6 cellular contexts compared by ENCODE assay signal in the genomic region with DNA sequence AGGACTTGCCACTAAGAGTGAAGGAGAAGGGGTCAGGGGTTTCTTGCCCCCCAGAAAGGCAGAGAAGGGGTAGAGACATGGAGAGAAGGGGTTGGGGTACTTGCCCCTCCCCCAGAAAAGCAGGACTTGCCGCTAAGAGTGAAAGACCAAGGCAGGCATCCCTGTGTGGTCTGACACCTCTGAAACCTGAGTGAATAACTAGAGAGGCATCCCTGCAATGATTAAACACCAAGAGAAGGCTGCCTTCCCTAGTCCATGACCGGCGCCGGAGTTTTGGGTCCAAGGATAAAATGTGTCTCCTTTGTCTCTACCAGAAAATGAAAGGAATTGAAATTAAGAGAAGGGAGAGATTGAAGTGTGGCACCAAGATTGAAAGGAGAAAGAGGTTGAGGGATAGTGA.
DNase-seq lines count a peak whose midpoint lies in the region; FAIRE-seq and TF ChIP-seq lines count a peak whose summit lies in the region.
"Not testable (repeated sequence)": the region's sequence is repeated elsewhere in the genome, so short reads cannot be mapped to it uniquely, and the experiment has no call there.

No MANE protein-coding gene starts in this region.

- not testable (repeated sequence) for H3K36me3 ChIP-seq in astrocyte (ENCODE audit: insufficient read depth, low read length); mesendoderm (ENCODE audit: control insufficient read depth, insufficient read depth, low read length)

- not testable (repeated sequence) for H4K5ac ChIP-seq in mesendoderm (ENCODE audit: low read length)

- not testable (repeated sequence) for H3K4ac ChIP-seq in mesendoderm (ENCODE audit: low read depth, low read length)

- H3K27ac ChIP-seq in RWPE1, result peak overlapping the region; percentile 91
- not testable (repeated sequence) for H3K27ac ChIP-seq in astrocyte (ENCODE audit: low read depth, low read length); mesendoderm (ENCODE audit: low read depth, low read length)

- not testable (repeated sequence) for H3K4me2 ChIP-seq in astrocyte (ENCODE audit: low read length); mesendoderm (ENCODE audit: low read length)

- peak overlapping the region; percentile 71 for H3K18ac ChIP-seq in mesendoderm (ENCODE audit: low read length)

- H3K56ac ChIP-seq in mesendoderm (ENCODE audit: low read length), result not testable (repeated sequence)

- H3K9me3 Mint-ChIP-seq in HFFc6; astrocyte (ENCODE audit: unreplicated experiment); endothelial cell (ENCODE audit: unreplicated experiment); osteocyte (ENCODE audit: unreplicated experiment): not testable (repeated sequence)

- not testable (repeated sequence) for TF ChIP-seq CTCF in HFFc6 (IDR thresholded peaks at IDR 0.05); RWPE1 (conservative IDR thresholded peaks at IDR 0.05; ENCODE audit: low read depth); astrocyte (IDR thresholded peaks at IDR 0.05; ENCODE audit: insufficient read depth, low read depth, low read length); endothelial cell (IDR thresholded peaks at IDR 0.05; ENCODE audit: unreplicated experiment); osteocyte (IDR thresholded peaks at IDR 0.05)

- not testable (repeated sequence) for H3K79me2 ChIP-seq in astrocyte (ENCODE audit: insufficient read depth, low read length); mesendoderm (ENCODE audit: control insufficient read depth, insufficient read depth, low read length)

- H3K27ac Mint-ChIP-seq in HFFc6 (peak overlapping the region; percentile 89), astrocyte (ENCODE audit: unreplicated experiment) (peak overlapping the region; percentile 95), endothelial cell (ENCODE audit: unreplicated experiment) (peak overlapping the region; percentile 13), osteocyte (ENCODE audit: unreplicated experiment) (peak overlapping the region; percentile 92)

- H3K4me3 Mint-ChIP-seq in HFFc6; astrocyte (ENCODE audit: unreplicated experiment); endothelial cell (ENCODE audit: unreplicated experiment); osteocyte (ENCODE audit: unreplicated experiment): not testable (repeated sequence)

- H3K79me1 ChIP-seq in mesendoderm (ENCODE audit: low read length), result not testable (repeated sequence)

- H3K23ac ChIP-seq in mesendoderm (ENCODE audit: low read length), result not testable (repeated sequence)

- peaks cover 20% of the 10 kb centered on the region for H3K4me1 ChIP-seq in astrocyte (ENCODE audit: insufficient read depth, low read length)
- H3K4me1 ChIP-seq in mesendoderm (ENCODE audit: control insufficient read depth, low read depth, low read length), result not testable (repeated sequence)

- not testable (repeated sequence) for H3K9me3 ChIP-seq in astrocyte (ENCODE audit: insufficient read depth, low read depth, low read length)

- no CpG with 5 or more reads among the region's 4 CpGs for WGBS in mesendoderm (ENCODE audit: extremely low coverage, insufficient coverage, low lambda C conversion rate)

- not testable (repeated sequence) for H3K36me3 Mint-ChIP-seq in HFFc6 (ENCODE audit: low read depth); astrocyte (ENCODE audit: low read depth, unreplicated experiment); endothelial cell (ENCODE audit: low read depth, unreplicated experiment); osteocyte (ENCODE audit: unreplicated experiment)

- H3K27me3 Mint-ChIP-seq in HFFc6 (ENCODE audit: insufficient read depth); astrocyte (ENCODE audit: low read depth, unreplicated experiment); endothelial cell (ENCODE audit: unreplicated experiment); osteocyte (ENCODE audit: unreplicated experiment): not testable (repeated sequence)

- not testable (repeated sequence) for H2AK5ac ChIP-seq in mesendoderm (ENCODE audit: low read length)

- CTCF ChIA-PET in RWPE1 (lab: Yijun Ruan, JAX), result not testable (repeated sequence)

- not testable (repeated sequence) for H2AFZ ChIP-seq in astrocyte (ENCODE audit: low read depth, low read length)

- not testable (repeated sequence) for FAIRE-seq in astrocyte (lab: Jason Lieb, UNC)

- not testable (repeated sequence) for H4K20me1 ChIP-seq in astrocyte (ENCODE audit: insufficient read depth, low read length)

- H3K4me1 Mint-ChIP-seq in HFFc6 (ENCODE audit: low read depth) (peaks cover 58% of the 10 kb centered on the region), astrocyte (ENCODE audit: low read depth, unreplicated experiment) (peaks cover 37% of the 10 kb centered on the region), osteocyte (ENCODE audit: unreplicated experiment) (peaks cover 21% of the 10 kb centered on the region)
- not testable (repeated sequence) for H3K4me1 Mint-ChIP-seq in endothelial cell (ENCODE audit: unreplicated experiment)

- not testable (repeated sequence) for H3K9ac ChIP-seq in astrocyte (ENCODE audit: low read length); mesendoderm (ENCODE audit: low read length)

- H3K27me3 ChIP-seq in astrocyte (ENCODE audit: insufficient read depth, low read length); mesendoderm (ENCODE audit: insufficient read depth, low read length, poor library complexity): not testable (repeated sequence)

- DNase-seq in HFFc6; RWPE1 (ENCODE audit: low spot score); astrocyte (ENCODE audit: low read depth); endothelial cell (ENCODE audit: low spot score); mesendoderm; osteocyte (ENCODE audit: extremely low spot score, unreplicated experiment): not testable (repeated sequence)

- H3K4me3 ChIP-seq in astrocyte (ENCODE audit: insufficient read depth, low read depth, low read length); mesendoderm (ENCODE audit: low read length): not testable (repeated sequence)

- H2BK15ac ChIP-seq in mesendoderm (replicated peaks; ENCODE audit: low read depth), result not testable (repeated sequence)

- POLR2A ChIA-PET in RWPE1 (lab: Yijun Ruan, JAX; ENCODE audit: low non-redundant PET), result interaction anchor here (0.6 kb wide), 1 partner anchor 324 kb away, joined by 4 read pairs; no protein-coding TSS in a partner anchor

- not testable (repeated sequence) for H2BK5ac ChIP-seq in mesendoderm (ENCODE audit: low read length)

- not testable (repeated sequence) for H4K8ac ChIP-seq in mesendoderm (ENCODE audit: low read depth, low read length)

- H2BK120ac ChIP-seq in mesendoderm (ENCODE audit: low read depth, low read length), result peak overlapping the region; percentile 23

Comparison
In these comparisons a context has a peak if more than half of its experiments do, and no peak if none do; other contexts are left out.
1. H3K27ac Mint-ChIP-seq: peak in every context shown above with its lines; median percentile 95 in astrocyte; 92 in osteocyte; 89 in HFFc6; 13 in endothelial cell.